In genomic region chr5:129094087-129094923, GRCh38 we compare ENCODE assay signal across 1 cellular context.
TF ChIP-seq lines count a peak whose summit lies in the region.

TSS of gene ISOC1 (plus strand) at chr5:129094749. CDS start at chr5:129094767, 18 bp downstream.

TF ChIP-seq in K562, 482 proteins besides CTCF, POLR2A, EP300 and RAD21 (continued from another document and continues in another):
- TF ChIP-seq POLR2H (tag; IDR thresholded peaks at IDR 0.05; ENCODE audit: low read depth) (peak; percentile 59; the same call in 1 of the 2 replicates), POLR2AphosphoS5 (IDR thresholded peaks at IDR 0.05; ENCODE audit: control insufficient read depth, insufficient read depth, low read depth, low read length) (no peak), EGR1 (conservative IDR thresholded peaks at IDR 0.05) (0 out of 2 replicates have a peak, but pooled peaks have one; percentile 10), ARHGAP35 (IDR thresholded peaks at IDR 0.05; ENCODE audit: partially characterized antibody) (no peak), ZNF146 (CRISPR knock-in tag; IDR thresholded peaks at IDR 0.05; ENCODE audit: unreplicated experiment) (no peak), PML (IDR thresholded peaks at IDR 0.05; ENCODE audit: low read length) (peak; percentile 48; the same call in 1 of the 2 replicates), KDM5B (IDR thresholded peaks at IDR 0.05; ENCODE audit: insufficient replicate concordance, low read depth, low read length) (peak; percentile 81), ZNF431 (CRISPR knock-in tag; IDR thresholded peaks at IDR 0.05) (peak; percentile 79), ZNF561 (CRISPR knock-in tag; conservative IDR thresholded peaks at IDR 0.05) (no peak), ZNF695 (CRISPR knock-in tag; IDR thresholded peaks at IDR 0.05) (0 out of 2 replicates have a peak, but pooled peaks have one; percentile 12), ZNF143 (CRISPR knock-in tag; IDR thresholded peaks at IDR 0.05) (no peak), ETV6 (IDR thresholded peaks at IDR 0.05; ENCODE audit: borderline replicate concordance in 1 of 2, low read depth in 2 of 2, low read length in 1 of 2) (no peak), ETV6 (CRISPR knock-in tag; IDR thresholded peaks at IDR 0.05; ENCODE audit: borderline replicate concordance) (peak; percentile 80; the same call in 1 of the 2 replicates), ETS1 (conservative IDR thresholded peaks at IDR 0.05; ENCODE audit: control insufficient read depth, low read depth, low read length) (peak; percentile 47; the same call in 1 of the 2 replicates), SIN3B (IDR thresholded peaks at IDR 0.05; ENCODE audit: low read depth) (peak; percentile 10; the same call in 1 of the 2 replicates), PTRF (tag; IDR thresholded peaks at IDR 0.05) (no peak), ZNF212 (CRISPR knock-in tag; IDR thresholded peaks at IDR 0.05) (no peak), ZNF408 (CRISPR knock-in tag; IDR thresholded peaks at IDR 0.05; ENCODE audit: low read depth) (no peak), SUPT5H (IDR thresholded peaks at IDR 0.05) (peak; percentile 64), GATAD2B (IDR thresholded peaks at IDR 0.05; ENCODE audit: borderline replicate concordance) (peak; percentile 72), EHMT2 (IDR thresholded peaks at IDR 0.05) (no peak), FOXA1 (IDR thresholded peaks at IDR 0.05; ENCODE audit: borderline replicate concordance) (no peak), ERF (CRISPR knock-in tag; IDR thresholded peaks at IDR 0.05) (0 out of 2 replicates have a peak, but pooled peaks have one; percentile 52), RBM22 (IDR thresholded peaks at IDR 0.05; ENCODE audit: low read depth, low read length, poor library complexity, severe bottlenecking) (peak; percentile 3), ZBTB17 (CRISPR knock-in tag; IDR thresholded peaks at IDR 0.05) (peak; percentile 31; the same call in 1 of the 2 replicates), SREBF2 (CRISPR knock-in tag; IDR thresholded peaks at IDR 0.05) (no peak), KAT2B (IDR thresholded peaks at IDR 0.05; ENCODE audit: low read depth, low read length) (no peak), HES1 (IDR thresholded peaks at IDR 0.05; ENCODE audit: low read depth) (no peak; the same call in 1 of the 2 replicates), TCFL5 (CRISPR knock-in tag; conservative IDR thresholded peaks at IDR 0.05) (no peak), CBX1 (IDR thresholded peaks at IDR 0.05; ENCODE audit: low read depth) (peak; percentile 76; the same call in 1 of the 2 replicates), NRF1 (conservative IDR thresholded peaks at IDR 0.05 in 1 of 2, IDR thresholded peaks at IDR 0.05 in 1 of 2) (peak; percentile 93 to 94), ZNF76 (CRISPR knock-in tag; IDR thresholded peaks at IDR 0.05; ENCODE audit: borderline replicate concordance) (no peak), EZH2 (IDR thresholded peaks at IDR 0.05; ENCODE audit: borderline replicate concordance, low read depth, low read length) (no peak), ZNF785 (CRISPR knock-in tag; IDR thresholded peaks at IDR 0.05) (no peak), PRMT5 (CRISPR knock-in tag; IDR thresholded peaks at IDR 0.05) (no peak), MEIS2 (IDR thresholded peaks at IDR 0.05; ENCODE audit: partially characterized antibody) (peak; percentile 63), ZHX1 (conservative IDR thresholded peaks at IDR 0.05; ENCODE audit: low read length) (0 out of 2 replicates have a peak, but pooled peaks have one; percentile 8), HMG20A (CRISPR knock-in tag; conservative IDR thresholded peaks at IDR 0.05) (no peak), SIN3A (IDR thresholded peaks at IDR 0.05; ENCODE audit: borderline replicate concordance in 2 of 2, control insufficient read depth in 1 of 2, low read depth in 2 of 2, low read length in 2 of 2) (peak; percentile 7 to 77; a peak in 1 of 4 replicates), TEAD4 (IDR thresholded peaks at IDR 0.05; ENCODE audit: low read length) (no peak), TEAD4 (CRISPR knock-in tag; IDR thresholded peaks at IDR 0.05; ENCODE audit: borderline replicate concordance) (peak; percentile 89; the same call in 1 of the 2 replicates), SREBF1 (IDR thresholded peaks at IDR 0.05; ENCODE audit: borderline replicate concordance, low read depth, low read length) (no peak), ZNF232 (CRISPR knock-in tag; IDR thresholded peaks at IDR 0.05) (no peak), SMARCC2 (IDR thresholded peaks at IDR 0.05; ENCODE audit: low read depth) (no peak), NFIC (IDR thresholded peaks at IDR 0.05) (peak; percentile 3), ARID3A (IDR thresholded peaks at IDR 0.05; ENCODE audit: borderline replicate concordance, low read depth, low read length) (no peak), BRF2 (IDR thresholded peaks at IDR 0.05; ENCODE audit: borderline replicate concordance, insufficient read depth, insufficient read length) (no peak)
- TF ChIP-seq, protein P1, sequence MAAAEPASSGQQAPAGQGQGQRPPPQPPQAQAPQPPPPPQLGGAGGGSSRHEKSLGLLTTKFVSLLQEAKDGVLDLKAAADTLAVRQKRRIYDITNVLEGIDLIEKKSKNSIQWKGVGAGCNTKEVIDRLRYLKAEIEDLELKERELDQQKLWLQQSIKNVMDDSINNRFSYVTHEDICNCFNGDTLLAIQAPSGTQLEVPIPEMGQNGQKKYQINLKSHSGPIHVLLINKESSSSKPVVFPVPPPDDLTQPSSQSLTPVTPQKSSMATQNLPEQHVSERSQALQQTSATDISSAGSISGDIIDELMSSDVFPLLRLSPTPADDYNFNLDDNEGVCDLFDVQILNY (CRISPR knock-in tag; IDR thresholded peaks at IDR 0.05) = peak; percentile 49
- TF ChIP-seq, protein P2, sequence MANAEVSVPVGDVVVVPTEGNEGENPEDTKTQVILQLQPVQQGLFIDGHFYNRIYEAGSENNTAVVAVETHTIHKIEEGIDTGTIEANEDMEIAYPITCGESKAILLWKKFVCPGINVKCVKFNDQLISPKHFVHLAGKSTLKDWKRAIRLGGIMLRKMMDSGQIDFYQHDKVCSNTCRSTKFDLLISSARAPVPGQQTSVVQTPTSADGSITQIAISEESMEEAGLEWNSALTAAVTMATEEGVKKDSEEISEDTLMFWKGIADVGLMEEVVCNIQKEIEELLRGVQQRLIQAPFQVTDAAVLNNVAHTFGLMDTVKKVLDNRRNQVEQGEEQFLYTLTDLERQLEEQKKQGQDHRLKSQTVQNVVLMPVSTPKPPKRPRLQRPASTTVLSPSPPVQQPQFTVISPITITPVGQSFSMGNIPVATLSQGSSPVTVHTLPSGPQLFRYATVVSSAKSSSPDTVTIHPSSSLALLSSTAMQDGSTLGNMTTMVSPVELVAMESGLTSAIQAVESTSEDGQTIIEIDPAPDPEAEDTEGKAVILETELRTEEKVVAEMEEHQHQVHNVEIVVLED (CRISPR knock-in tag; IDR thresholded peaks at IDR 0.05) = peak; percentile 66; the same call in 1 of the 2 replicates
- TF ChIP-seq, protein P3, sequence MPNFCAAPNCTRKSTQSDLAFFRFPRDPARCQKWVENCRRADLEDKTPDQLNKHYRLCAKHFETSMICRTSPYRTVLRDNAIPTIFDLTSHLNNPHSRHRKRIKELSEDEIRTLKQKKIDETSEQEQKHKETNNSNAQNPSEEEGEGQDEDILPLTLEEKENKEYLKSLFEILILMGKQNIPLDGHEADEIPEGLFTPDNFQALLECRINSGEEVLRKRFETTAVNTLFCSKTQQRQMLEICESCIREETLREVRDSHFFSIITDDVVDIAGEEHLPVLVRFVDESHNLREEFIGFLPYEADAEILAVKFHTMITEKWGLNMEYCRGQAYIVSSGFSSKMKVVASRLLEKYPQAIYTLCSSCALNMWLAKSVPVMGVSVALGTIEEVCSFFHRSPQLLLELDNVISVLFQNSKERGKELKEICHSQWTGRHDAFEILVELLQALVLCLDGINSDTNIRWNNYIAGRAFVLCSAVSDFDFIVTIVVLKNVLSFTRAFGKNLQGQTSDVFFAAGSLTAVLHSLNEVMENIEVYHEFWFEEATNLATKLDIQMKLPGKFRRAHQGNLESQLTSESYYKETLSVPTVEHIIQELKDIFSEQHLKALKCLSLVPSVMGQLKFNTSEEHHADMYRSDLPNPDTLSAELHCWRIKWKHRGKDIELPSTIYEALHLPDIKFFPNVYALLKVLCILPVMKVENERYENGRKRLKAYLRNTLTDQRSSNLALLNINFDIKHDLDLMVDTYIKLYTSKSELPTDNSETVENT (CRISPR knock-in tag; IDR thresholded peaks at IDR 0.05) = peak; percentile 81; the same call in 1 of the 2 replicates
- TF ChIP-seq, protein P4, sequence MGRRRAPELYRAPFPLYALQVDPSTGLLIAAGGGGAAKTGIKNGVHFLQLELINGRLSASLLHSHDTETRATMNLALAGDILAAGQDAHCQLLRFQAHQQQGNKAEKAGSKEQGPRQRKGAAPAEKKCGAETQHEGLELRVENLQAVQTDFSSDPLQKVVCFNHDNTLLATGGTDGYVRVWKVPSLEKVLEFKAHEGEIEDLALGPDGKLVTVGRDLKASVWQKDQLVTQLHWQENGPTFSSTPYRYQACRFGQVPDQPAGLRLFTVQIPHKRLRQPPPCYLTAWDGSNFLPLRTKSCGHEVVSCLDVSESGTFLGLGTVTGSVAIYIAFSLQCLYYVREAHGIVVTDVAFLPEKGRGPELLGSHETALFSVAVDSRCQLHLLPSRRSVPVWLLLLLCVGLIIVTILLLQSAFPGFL (CRISPR knock-in tag; IDR thresholded peaks at IDR 0.05) = no peak
- TF ChIP-seq, protein P5, sequence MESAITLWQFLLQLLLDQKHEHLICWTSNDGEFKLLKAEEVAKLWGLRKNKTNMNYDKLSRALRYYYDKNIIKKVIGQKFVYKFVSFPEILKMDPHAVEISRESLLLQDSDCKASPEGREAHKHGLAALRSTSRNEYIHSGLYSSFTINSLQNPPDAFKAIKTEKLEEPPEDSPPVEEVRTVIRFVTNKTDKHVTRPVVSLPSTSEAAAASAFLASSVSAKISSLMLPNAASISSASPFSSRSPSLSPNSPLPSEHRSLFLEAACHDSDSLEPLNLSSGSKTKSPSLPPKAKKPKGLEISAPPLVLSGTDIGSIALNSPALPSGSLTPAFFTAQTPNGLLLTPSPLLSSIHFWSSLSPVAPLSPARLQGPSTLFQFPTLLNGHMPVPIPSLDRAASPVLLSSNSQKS (CRISPR knock-in tag; IDR thresholded peaks at IDR 0.05) = no peak
- TF ChIP-seq, protein P6, sequence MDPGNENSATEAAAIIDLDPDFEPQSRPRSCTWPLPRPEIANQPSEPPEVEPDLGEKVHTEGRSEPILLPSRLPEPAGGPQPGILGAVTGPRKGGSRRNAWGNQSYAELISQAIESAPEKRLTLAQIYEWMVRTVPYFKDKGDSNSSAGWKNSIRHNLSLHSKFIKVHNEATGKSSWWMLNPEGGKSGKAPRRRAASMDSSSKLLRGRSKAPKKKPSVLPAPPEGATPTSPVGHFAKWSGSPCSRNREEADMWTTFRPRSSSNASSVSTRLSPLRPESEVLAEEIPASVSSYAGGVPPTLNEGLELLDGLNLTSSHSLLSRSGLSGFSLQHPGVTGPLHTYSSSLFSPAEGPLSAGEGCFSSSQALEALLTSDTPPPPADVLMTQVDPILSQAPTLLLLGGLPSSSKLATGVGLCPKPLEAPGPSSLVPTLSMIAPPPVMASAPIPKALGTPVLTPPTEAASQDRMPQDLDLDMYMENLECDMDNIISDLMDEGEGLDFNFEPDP (CRISPR knock-in tag; IDR thresholded peaks at IDR 0.05) = no peak
